ENCODE assay signal across 9 cellular contexts in the genomic region with DNA sequence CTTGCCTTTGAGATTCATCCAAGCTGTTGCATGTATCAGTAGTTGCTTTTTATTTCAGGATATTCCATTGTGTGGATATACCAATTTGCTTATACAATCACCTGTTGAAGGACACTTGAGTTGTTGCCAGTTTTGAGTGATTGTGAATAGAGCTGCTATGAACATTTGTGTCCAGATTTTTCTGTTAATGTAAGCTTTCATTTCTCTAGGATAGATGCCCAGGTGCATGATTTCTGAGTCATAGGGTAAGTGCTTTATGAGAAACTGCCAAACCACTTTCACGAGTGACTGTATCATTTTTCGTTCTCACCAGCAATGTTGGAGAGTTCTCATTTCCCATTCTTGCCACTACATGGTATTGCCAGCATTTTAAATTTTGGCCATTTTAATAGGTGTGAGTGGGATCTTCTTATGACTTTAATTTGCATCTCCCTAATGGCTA.
A peak's percentile ranks its signal among the peaks of the same experiment; 100 is the strongest.
DNase-seq lines count a peak whose midpoint lies in the region; ATAC-seq and TF ChIP-seq lines count a peak whose summit lies in the region.
"Had no signal": no experiment of that assay in that cellular context is flagged by ENCODE, and none has a peak within 500 bp of the region (broad histone marks: within the 10 kb centered on the region; RNA-seq: fewer than 3 reads in every experiment).

No MANE protein-coding gene starts in this region.

- no peaks in the 10 kb centered on the region for H3K36me3 ChIP-seq in brain microvascular endothelial cell (replicated peaks)

- no peak overlapping the region for H3K4me3 ChIP-seq in brain microvascular endothelial cell (ENCODE audit: low read depth, low read length)

- H3K27ac ChIP-seq in brain microvascular endothelial cell = no peak overlapping the region
- H3K27ac ChIP-seq: HL-60 had no signal

- in situ Hi-C loops in brain microvascular endothelial cell (cut with HindIII; ENCODE audit: low pct_ligation_motif_present, low sequenced_read_pairs) = no loop called here

- no peaks in the 10 kb centered on the region for H3K27me3 ChIP-seq in brain microvascular endothelial cell (replicated peaks)

- DNase-seq in GM10266 (ENCODE audit: extremely low spot score) (peak; percentile 32), HT1080 (ENCODE audit: low read depth) (peak; percentile 69), brain microvascular endothelial cell (peak; percentile 16), hypothalamus (lab: John Stamatoyannopoulos, UW) (no peak), inferior parietal cortex (ENCODE audit: extremely low spot score) (no peak), GF-D8 (lab: John Stamatoyannopoulos, UW) (no peak), NOMO-1 (lab: John Stamatoyannopoulos, UW; ENCODE audit: unreplicated experiment in 2 of 2) (no peak)

- ATAC-seq in GM21526 (IDR thresholded peaks at IDR 0.05; ENCODE audit: low FRiP score, unreplicated experiment) = peak; percentile 79

- no peak for TF ChIP-seq CTCF in GM10266 (IDR thresholded peaks at IDR 0.05; ENCODE audit: control insufficient read depth, insufficient read depth, low read depth, missing control alignments)
- no peak for TF ChIP-seq CTCF in brain microvascular endothelial cell (IDR thresholded peaks at IDR 0.05; ENCODE audit: low read depth, low read length, missing control alignments)

Comparison
In these comparisons a context has a peak if more than half of its experiments do, and no peak if none do; other contexts are left out.
1. DNase-seq: peak in GM10266 (single experiment), HT1080 (single experiment) and brain microvascular endothelial cell (single experiment); none in hypothalamus (0 of 51), inferior parietal cortex (single experiment), GF-D8 (single experiment) and NOMO-1 (0 of 2).